8 cellular contexts compared by ENCODE assay signal in the genomic region with DNA sequence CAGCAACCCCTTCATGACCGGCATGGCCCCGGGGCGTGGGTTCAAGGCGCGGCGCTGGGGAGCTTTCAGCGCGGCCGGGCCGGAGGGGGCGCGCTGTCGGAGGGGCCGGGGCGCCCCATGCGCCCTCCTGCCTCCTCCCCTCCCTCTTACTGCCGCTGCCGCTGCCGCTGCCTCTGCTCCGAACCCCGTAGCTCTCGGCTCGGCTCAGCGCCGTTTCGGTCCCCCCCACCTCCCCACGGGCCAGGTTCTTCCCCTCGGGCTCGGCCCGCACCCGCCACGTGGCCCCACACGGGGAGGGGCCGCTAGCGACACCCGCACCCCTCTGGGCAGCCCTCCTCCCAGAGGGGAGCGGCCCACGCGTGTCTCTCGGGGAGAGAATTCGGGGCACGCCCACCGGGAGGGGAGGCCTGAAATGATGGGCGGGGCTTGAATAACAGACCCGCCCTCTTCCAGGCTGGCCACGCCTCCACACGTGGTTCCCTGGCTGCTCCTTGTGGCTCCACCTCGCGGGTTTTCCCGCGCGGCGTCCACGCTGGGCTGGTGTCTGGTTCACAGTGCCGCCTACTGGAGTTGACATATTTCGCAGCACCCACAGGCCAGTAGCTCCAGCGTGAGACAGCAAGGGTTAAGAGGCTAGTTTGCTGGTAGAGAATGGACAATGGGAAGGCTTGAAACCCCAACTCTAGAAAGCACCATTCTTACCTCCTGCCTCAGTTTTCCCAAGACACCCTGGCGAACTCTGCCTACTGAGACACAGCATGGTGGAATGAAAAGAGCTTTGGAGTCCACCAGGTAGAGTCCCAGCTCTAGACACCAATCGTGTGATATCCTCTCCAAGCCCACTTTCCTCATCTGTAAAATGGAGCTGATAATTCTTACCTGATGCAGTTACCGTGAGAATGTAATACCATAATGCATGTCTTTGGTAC. TPM values are rescaled to one million over a fixed set of nuclear protein-coding genes. Genes with fewer than 3 reads are reported as not detected.
DNase-seq lines count a peak whose midpoint lies in the region; ATAC-seq and TF ChIP-seq lines count a peak whose summit lies in the region.

Gene KCNH4 (minus strand): TSS at position 221 of the 929 bp plus-strand sequence. CDS start 197 bp downstream, at position 24.

- peak; percentile 81 to 88 for ATAC-seq in natural killer cell treated with Interleukin-12 subunit alpha and Interleukin-12 subunit beta and Interleukin-15 and Interleukin-18, amount 100 ng/mL, for 72 hours
- peak; percentile 73 for ATAC-seq in stimulated activated memory B cell treated with anti-CD40 and anti-IgM and Interleukin-4, amounts not matched to agents 10 μg/mL and 1 μg/mL and 100 μg/mL, for 72 hours

- no peaks in the 10 kb centered on the region for H4K20me1 ChIP-seq in OCI-LY3 (ENCODE audit: insufficient read depth, low read length)

- peaks cover 47 to 48% of the 10 kb centered on the region in 2 donors for H3K4me1 Mint-ChIP-seq in natural killer cell treated with Interleukin-12 subunit alpha and Interleukin-12 subunit beta and Interleukin-15 and Interleukin-18, amount 100 ng/mL, for 72 hours (ENCODE audit: low read depth in 2 of 2)
- peaks cover 76% of the 10 kb centered on the region for H3K4me1 Mint-ChIP-seq in stimulated activated memory B cell treated with anti-CD40 and anti-IgM and Interleukin-4, amounts not matched to agents 10 μg/mL and 1 μg/mL and 100 μg/mL, for 72 hours

- H3K9me3 Mint-ChIP-seq in natural killer cell treated with Interleukin-12 subunit alpha and Interleukin-12 subunit beta and Interleukin-15 and Interleukin-18, amount 100 ng/mL, for 72 hours, result no peaks in the 10 kb centered on the region
- H3K9me3 Mint-ChIP-seq in stimulated activated memory B cell treated with anti-CD40 and anti-IgM and Interleukin-4, amounts not matched to agents 10 μg/mL and 1 μg/mL and 100 μg/mL, for 72 hours, result no peaks in the 10 kb centered on the region

- H3K36me3 ChIP-seq in HUES6 (ENCODE audit: control insufficient read depth, insufficient read depth, low read length) (no peaks in the 10 kb centered on the region), OCI-LY3 (replicated peaks; ENCODE audit: low read depth, low read length) (no peaks in the 10 kb centered on the region)

- peaks cover 24% of the 10 kb centered on the region for H3K4me1 ChIP-seq in HUES6 (ENCODE audit: control insufficient read depth, insufficient read depth, low read length)
- H3K4me1 ChIP-seq in OCI-LY3 (ENCODE audit: low read length), result peaks cover 52% of the 10 kb centered on the region

- H3K4me3 ChIP-seq in HUES6 (ENCODE audit: low read depth, low read length) (peak within 1 kb of the TSS; percentile 71), OCI-LY3 (ENCODE audit: low read length) (peak within 1 kb of the TSS; percentile 14; the same call in 1 of the 2 replicates), fibroblast of mammary gland (ENCODE audit: control insufficient read depth, low read depth, low read length) (no peak within 1 kb of the TSS)

- H2AFZ ChIP-seq in OCI-LY3 (ENCODE audit: low read depth, low read length), result no peak within 1 kb of the TSS

- H3K9ac ChIP-seq in HUES6 (ENCODE audit: low read length) (no peak within 1 kb of the TSS), OCI-LY3 (ENCODE audit: low read length) (no peak within 1 kb of the TSS)

- TF ChIP-seq CTCF in GM13976 (IDR thresholded peaks at IDR 0.05; ENCODE audit: borderline replicate concordance, control extremely low read depth, extremely low read depth, insufficient read depth, missing control alignments), result peak; percentile 85
- TF ChIP-seq CTCF in OCI-LY3 (IDR thresholded peaks at IDR 0.05; ENCODE audit: low read depth, low read length), result peak; percentile 74
- peak; percentile 43 for TF ChIP-seq CTCF in fibroblast of mammary gland (conservative IDR thresholded peaks at IDR 0.05; ENCODE audit: control insufficient read depth, insufficient read depth, low read depth, low read length)

- H3K4me3 Mint-ChIP-seq in natural killer cell treated with Interleukin-12 subunit alpha and Interleukin-12 subunit beta and Interleukin-15 and Interleukin-18, amount 100 ng/mL, for 72 hours, result peak within 1 kb of the TSS; percentile 88
- H3K4me3 Mint-ChIP-seq in stimulated activated memory B cell treated with anti-CD40 and anti-IgM and Interleukin-4, amounts not matched to agents 10 μg/mL and 1 μg/mL and 100 μg/mL, for 72 hours, result peak within 1 kb of the TSS; percentile 78

- H3K4me2 ChIP-seq in OCI-LY3 (ENCODE audit: low read length), result peak within 1 kb of the TSS; percentile 34

- in situ Hi-C loops in GM13976 (cut with MboI; ENCODE audit: low sequenced_read_pairs, unreplicated experiment), result loop anchor here (25.0 kb wide), 1 partner anchor 231 kb away; the partner anchor contains the start of gene CAVIN1

- DNase-seq in GM13976 (ENCODE audit: low spot score), result peak; percentile 95
- peak; percentile 70 for DNase-seq in activated T-helper 1 cell treated with Interleukin-2 at 50 U/mL for 16 hours (ENCODE audit: low read depth)
- peak; percentile 72 for DNase-seq in fibroblast of mammary gland (ENCODE audit: low read depth)
- peak; percentile 92 for DNase-seq in natural killer cell treated with Interleukin-12 subunit alpha and Interleukin-12 subunit beta and Interleukin-15 and Interleukin-18, amount 100 ng/mL, for 72 hours (ENCODE audit: low spot score)
- no peak for DNase-seq in NCI-H510A (lab: John Stamatoyannopoulos, UW)

- H3K27me3 ChIP-seq in HUES6 (ENCODE audit: control insufficient read depth, insufficient read depth, low read length), result peaks cover 79% of the 10 kb centered on the region
- no peaks in the 10 kb centered on the region for H3K27me3 ChIP-seq in OCI-LY3 (ENCODE audit: low read depth, low read length)

- H3K27ac ChIP-seq in HUES6 (ENCODE audit: low read depth, low read length), result no peak within 1 kb of the TSS
- no peak within 1 kb of the TSS for H3K27ac ChIP-seq in OCI-LY3 (ENCODE audit: low read length)

- H3K79me2 ChIP-seq in OCI-LY3 (ENCODE audit: low read length), result no peaks in the 10 kb centered on the region

- no peak within 1 kb of the TSS for H3K27ac Mint-ChIP-seq in natural killer cell treated with Interleukin-12 subunit alpha and Interleukin-12 subunit beta and Interleukin-15 and Interleukin-18, amount 100 ng/mL, for 72 hours
- peak within 1 kb of the TSS; percentile 69 for H3K27ac Mint-ChIP-seq in stimulated activated memory B cell treated with anti-CD40 and anti-IgM and Interleukin-4, amounts not matched to agents 10 μg/mL and 1 μg/mL and 100 μg/mL, for 72 hours

- H3K27me3 Mint-ChIP-seq in natural killer cell treated with Interleukin-12 subunit alpha and Interleukin-12 subunit beta and Interleukin-15 and Interleukin-18, amount 100 ng/mL, for 72 hours, result peaks cover 0 to 9% of the 10 kb centered on the region in 2 donors
- H3K27me3 Mint-ChIP-seq in stimulated activated memory B cell treated with anti-CD40 and anti-IgM and Interleukin-4, amounts not matched to agents 10 μg/mL and 1 μg/mL and 100 μg/mL, for 72 hours, result no peaks in the 10 kb centered on the region

- H3K36me3 Mint-ChIP-seq in natural killer cell treated with Interleukin-12 subunit alpha and Interleukin-12 subunit beta and Interleukin-15 and Interleukin-18, amount 100 ng/mL, for 72 hours, result no peaks in the 10 kb centered on the region
- no peaks in the 10 kb centered on the region for H3K36me3 Mint-ChIP-seq in stimulated activated memory B cell treated with anti-CD40 and anti-IgM and Interleukin-4, amounts not matched to agents 10 μg/mL and 1 μg/mL and 100 μg/mL, for 72 hours

- H3K9me3 ChIP-seq in HUES6 (ENCODE audit: control insufficient read depth, insufficient read depth, low read depth, low read length) (no peaks in the 10 kb centered on the region), OCI-LY3 (ENCODE audit: insufficient read depth, low read length) (no peaks in the 10 kb centered on the region)

RNA-seq across cellular contexts. Expression of gene KCNH4, which starts in this region (rescaled TPM):
- total RNA-seq in natural killer cell treated with Interleukin-12 subunit alpha and Interleukin-12 subunit beta and Interleukin-15 and Interleukin-18, amount 100 ng/mL, for 72 hours, result 1 to 10 TPM in 1 of 2 donors, under 1 TPM in 1; 0.33 to 2.5 TPM
